Comparison of ENCODE assay signal across 34 cellular contexts in genomic region chr12:115430636-115431035, GRCh38.
"Had no signal": no experiment of that assay in that cellular context is flagged by ENCODE, and none has a peak within 500 bp of the region (broad histone marks: within the 10 kb centered on the region; RNA-seq: fewer than 3 reads in every experiment).

No MANE protein-coding gene starts in this region.

- DNase-seq: Karpas-422, Kasumi-1, MG63, MM.1S, MV-4-11, NCI-H1048, NCI-H1092, NCI-H1092 treated with DMSO at 0.1 percent for 48 hours, NCI-H1105, NCI-H1105 treated with DMSO at 0.1 percent for 48 hours, NCI-H1417, NCI-H1417 treated with DMSO at 0.1 percent for 48 hours, NCI-H1436, NCI-H1436 treated with DMSO at 0.1 percent for 48 hours, NCI-H146, NCI-H1694, NCI-H1694 treated with DMSO at 0.1 percent for 48 hours, NCI-H187, NCI-H187 treated with DMSO at 0.1 percent for 48 hours, NCI-H1930, NCI-H2029, NCI-H2029 treated with DMSO at 0.1 percent for 48 hours, NCI-H2081, NCI-H2081 treated with DMSO at 0.1 percent for 48 hours, NCI-H2107, NCI-H2171, NCI-H2171 treated with DMSO at 0.1 percent for 48 hours, NCI-H2227 treated with DMSO at 0.1 percent for 48 hours, NCI-H226, NCI-H345, NCI-H446, NCI-H446 treated with DMSO at 0.1 percent for 48 hours, NCI-H510A, NCI-H510A treated with DMSO at 0.1 percent for 48 hours had no signal

- H3K4me3 ChIP-seq: MG63 had no signal

- H3K27me3 ChIP-seq: MG63 had no signal

- H3K36me3 ChIP-seq: MG63 had no signal

- H3K9me3 ChIP-seq: MG63 had no signal
